Comparison of ENCODE assay signal across 8 cellular contexts in genomic region chr2:172095905-172096660, GRCh38. TPM values are rescaled to one million over a fixed set of nuclear protein-coding genes. Genes with fewer than 3 reads are reported as not detected.
DNase-seq lines count a peak whose midpoint lies in the region; ATAC-seq and TF ChIP-seq lines count a peak whose summit lies in the region.

No MANE protein-coding gene starts in this region.

- H3K27me3 ChIP-seq in cardiac muscle cell (peaks cover 100% of the 10 kb centered on the region), RWPE2 (ENCODE audit: insufficient read depth, poor library complexity, severe bottlenecking) (no peaks in the 10 kb centered on the region), testis (no peaks in the 10 kb centered on the region)

- ATAC-seq in Right ventricle myocardium superior (ENCODE audit: poor library complexity): no peak
- peak; percentile 4 for ATAC-seq in RWPE2 (ENCODE audit: low read depth)
- ATAC-seq in stimulated activated naive CD8-positive, alpha-beta T cell treated with anti-CD3 and anti-CD28 coated beads, Interleukin-15, amount 100 ng/mL, for 72 hours: no peak
- ATAC-seq in GM21515 (IDR thresholded peaks at IDR 0.05; ENCODE audit: unreplicated experiment): no peak

- H3K4me3 Mint-ChIP-seq in stimulated activated naive CD8-positive, alpha-beta T cell treated with anti-CD3 and anti-CD28 coated beads, Interleukin-15, amount 100 ng/mL, for 72 hours: peak overlapping the region; percentile 87

- 5 to 7% methylated on average over 41 to 42 of the region's 42 CpGs for WGBS in testis, 2 donors

- H3K4me1 ChIP-seq in cardiac muscle cell (ENCODE audit: low read depth) (peaks cover 23% of the 10 kb centered on the region), RWPE2 (ENCODE audit: insufficient read depth, poor library complexity, severe bottlenecking) (peaks cover 34% of the 10 kb centered on the region), testis (peaks cover 14% of the 10 kb centered on the region)

- peaks cover 96% of the 10 kb centered on the region for H3K27me3 Mint-ChIP-seq in stimulated activated naive CD8-positive, alpha-beta T cell treated with anti-CD3 and anti-CD28 coated beads, Interleukin-15, amount 100 ng/mL, for 72 hours

- no peaks in the 10 kb centered on the region for H3K9me3 Mint-ChIP-seq in stimulated activated naive CD8-positive, alpha-beta T cell treated with anti-CD3 and anti-CD28 coated beads, Interleukin-15, amount 100 ng/mL, for 72 hours

- TF ChIP-seq CTCF in cardiac muscle cell (IDR thresholded peaks at IDR 0.05; ENCODE audit: low read depth, low read length) (peak; percentile 19), RWPE2 (IDR thresholded peaks at IDR 0.05; ENCODE audit: poor library complexity, severe bottlenecking) (peak; percentile 49), fibroblast of mammary gland (conservative IDR thresholded peaks at IDR 0.05; ENCODE audit: control insufficient read depth, insufficient read depth, low read depth, low read length) (peak; percentile 19), testis (IDR thresholded peaks at IDR 0.05) (no peak)

- no peak for TF ChIP-seq POLR2A in testis (IDR thresholded peaks at IDR 0.05)

- H3K27ac ChIP-seq in cardiac muscle cell (no peak overlapping the region), RWPE2 (ENCODE audit: poor library complexity, severe bottlenecking) (peak overlapping the region; percentile 94), testis (no peak overlapping the region)

- DNase-seq in cardiac muscle cell (ENCODE audit: low read depth in 1 of 2, low spot score in 1 of 2): no peak
- no peak for DNase-seq in Right ventricle myocardium superior
- DNase-seq in RWPE2 (ENCODE audit: low spot score): no peak
- DNase-seq in fibroblast of mammary gland (ENCODE audit: low read depth): no peak
- peak in 1 of 2 donors; percentile 18 for DNase-seq in stimulated activated naive CD8-positive, alpha-beta T cell treated with anti-CD3 and anti-CD28 coated beads, Interleukin-15, amount 100 ng/mL, for 72 hours
- no peak for DNase-seq in hepatic stellate cell (ENCODE audit: low spot score)
- no peak for DNase-seq in testis

- H3K9me3 ChIP-seq in cardiac muscle cell (ENCODE audit: low read depth) (no peaks in the 10 kb centered on the region), RWPE2 (ENCODE audit: severe bottlenecking) (no peaks in the 10 kb centered on the region), testis (no peaks in the 10 kb centered on the region)

- H3K36me3 ChIP-seq in cardiac muscle cell: no peaks in the 10 kb centered on the region
- no peaks in the 10 kb centered on the region for H3K36me3 ChIP-seq in RWPE2 (ENCODE audit: low read depth)
- no peaks in the 10 kb centered on the region for H3K36me3 ChIP-seq in testis (ENCODE audit: low read depth, missing control alignments)

- H3K27ac Mint-ChIP-seq in stimulated activated naive CD8-positive, alpha-beta T cell treated with anti-CD3 and anti-CD28 coated beads, Interleukin-15, amount 100 ng/mL, for 72 hours: no peak overlapping the region

- peaks cover 62% of the 10 kb centered on the region for H3K4me1 Mint-ChIP-seq in stimulated activated naive CD8-positive, alpha-beta T cell treated with anti-CD3 and anti-CD28 coated beads, Interleukin-15, amount 100 ng/mL, for 72 hours

- intact Hi-C loops in Right ventricle myocardium superior (cut with DNase I): no loop called here
- intact Hi-C loops in testis (cut with DNase I; ENCODE audit: low total_unique reads): no loop called here

- H3K4me3 ChIP-seq in cardiac muscle cell (peak overlapping the region; percentile 17), RWPE2 (ENCODE audit: severe bottlenecking) (peak overlapping the region; percentile 42), fibroblast of mammary gland (ENCODE audit: control insufficient read depth, low read depth, low read length) (peak overlapping the region; percentile 58), testis (no peak overlapping the region)

RNA-seq across cellular contexts. Expression of gene DLX2, which starts 6.6 kb away (rescaled TPM):
- total RNA-seq in cardiac muscle cell (not detected in 2 replicates), Right ventricle myocardium superior (not detected), testis (1 to 10 TPM in 1 of 2 donors, under 1 TPM in 1; 0.99 to 1.1 TPM)
- polyA plus RNA-seq in cardiac muscle cell (0.26 TPM in 1 of 2 replicates, not detected in the other), testis (ENCODE audit: insufficient read depth, low read depth, low replicate concordance) (0.29 TPM)

RNA-seq across cellular contexts. Expression of gene DLX1, which starts 10.8 kb away (rescaled TPM):
- total RNA-seq in cardiac muscle cell: not detected in 2 replicates
- not detected in 2 replicates for polyA plus RNA-seq in cardiac muscle cell
- total RNA-seq in Right ventricle myocardium superior: not detected
- not detected for total RNA-seq in testis
- 0.21 TPM for polyA plus RNA-seq in testis (ENCODE audit: insufficient read depth, low read depth, low replicate concordance)

Comparison
In these comparisons a context has a peak if more than half of its experiments do, and no peak if none do; other contexts are left out.
1. H3K4me3 ChIP-seq: peak in cardiac muscle cell (single experiment), RWPE2 (single experiment) and fibroblast of mammary gland (single experiment); none in testis (0 of 2).
2. CTCF ChIP-seq: peak in cardiac muscle cell (single experiment), RWPE2 (single experiment) and fibroblast of mammary gland (single experiment); none in testis (0 of 3).